ENCODE assay signal across 8 cellular contexts in the genomic region with DNA sequence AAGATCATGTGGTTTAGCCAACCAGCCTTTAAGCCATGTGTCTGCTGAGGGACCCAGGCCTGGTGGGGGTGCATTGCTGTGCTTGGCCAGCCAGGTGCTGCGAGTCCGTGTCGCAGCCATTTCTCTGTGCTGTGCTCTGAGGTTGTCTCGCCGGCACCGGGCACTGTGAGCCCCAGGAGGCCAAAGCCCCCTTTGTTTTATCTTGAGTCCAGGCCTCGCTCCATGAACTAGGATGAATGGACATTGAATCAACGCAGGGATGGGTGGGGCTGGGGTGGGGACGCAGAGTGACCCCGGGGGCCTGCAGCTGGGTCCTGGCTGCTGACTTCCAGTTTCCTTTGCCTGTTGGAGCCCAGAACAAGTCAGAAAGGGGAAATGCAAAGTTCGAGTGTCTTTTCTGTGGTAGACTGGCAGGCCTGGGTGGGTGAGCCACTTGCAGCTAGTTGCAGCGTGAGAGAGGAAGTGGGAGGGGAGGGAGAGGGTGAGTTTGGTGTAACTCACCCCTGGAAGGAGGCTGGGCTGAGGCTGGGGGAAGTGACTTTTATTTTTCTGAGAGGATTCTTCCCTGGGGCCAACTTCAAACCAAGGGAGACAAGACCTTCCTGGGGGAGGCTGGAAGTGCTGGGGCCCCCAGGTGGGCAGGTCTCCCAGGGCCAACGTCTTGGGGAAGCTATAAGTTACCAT.
DNase-seq lines count a peak whose midpoint lies in the region; ATAC-seq and TF ChIP-seq lines count a peak whose summit lies in the region.

No MANE protein-coding gene starts in this region.

- H3K36me3 ChIP-seq in mesodermal cell (ENCODE audit: control insufficient read depth, insufficient read depth, low read length): peaks cover 42% of the 10 kb centered on the region

- peaks cover 61% of the 10 kb centered on the region for H3K36me3 Mint-ChIP-seq in dendritic cell treated with granulocyte-macrophage colony-stimulating factor and Interleukin-4, amounts not matched to agents 40 ng/mL and 50 ng/mL, for 4 days (ENCODE audit: low read depth)

- H3K4me1 ChIP-seq in mesodermal cell (ENCODE audit: control insufficient read depth, insufficient read depth, low read length, poor library complexity, severe bottlenecking): peaks cover 45% of the 10 kb centered on the region

- WGBS in mesodermal cell (ENCODE audit: insufficient coverage in 2 of 2), 2 experiments: 19% methylated on average over 9 to 12 of the region's 13 CpGs

- ATAC-seq in GM19395 (IDR thresholded peaks at IDR 0.05; ENCODE audit: unreplicated experiment): peak; percentile 68

- no peaks in the 10 kb centered on the region for H3K27me3 Mint-ChIP-seq in dendritic cell treated with granulocyte-macrophage colony-stimulating factor and Interleukin-4, amounts not matched to agents 40 ng/mL and 50 ng/mL, for 4 days

- no peak for TF ChIP-seq CTCF in VCaP (conservative IDR thresholded peaks at IDR 0.05)

- H3K9me3 Mint-ChIP-seq in dendritic cell treated with granulocyte-macrophage colony-stimulating factor and Interleukin-4, amounts not matched to agents 40 ng/mL and 50 ng/mL, for 4 days: peaks cover 10% of the 10 kb centered on the region

- peaks cover 94% of the 10 kb centered on the region for H3K4me1 Mint-ChIP-seq in dendritic cell treated with granulocyte-macrophage colony-stimulating factor and Interleukin-4, amounts not matched to agents 40 ng/mL and 50 ng/mL, for 4 days (ENCODE audit: low read depth)

- peak overlapping the region; percentile 66 for H3K4me3 Mint-ChIP-seq in dendritic cell treated with granulocyte-macrophage colony-stimulating factor and Interleukin-4, amounts not matched to agents 40 ng/mL and 50 ng/mL, for 4 days

- H3K27ac ChIP-seq in VCaP (peak overlapping the region; percentile 9; the same call in 1 of the 2 replicates), mesodermal cell (ENCODE audit: low read depth, low read length, severe bottlenecking) (peak overlapping the region; percentile 86), temporal lobe (ENCODE audit: low read depth, low read length) (peak overlapping the region; percentile 9)

- no peaks in the 10 kb centered on the region for H3K9me3 ChIP-seq in mesodermal cell (ENCODE audit: control insufficient read depth, low read length)

- H3K27ac Mint-ChIP-seq in dendritic cell treated with granulocyte-macrophage colony-stimulating factor and Interleukin-4, amounts not matched to agents 40 ng/mL and 50 ng/mL, for 4 days: peak overlapping the region; percentile 90

- DNase-seq in AG08395 (ENCODE audit: low spot score): peak; percentile 56
- DNase-seq in HT1080 (ENCODE audit: low read depth): peak; percentile 78
- no peak for DNase-seq in NCI-H1930 (lab: John Stamatoyannopoulos, UW)

- H3K4me3 ChIP-seq in mesodermal cell (ENCODE audit: extremely low read depth, insufficient read depth, low read length, poor library complexity, severe bottlenecking): no peak overlapping the region

- intact Hi-C loops in dendritic cell treated with granulocyte-macrophage colony-stimulating factor and Interleukin-4, amounts not matched to agents 40 ng/mL and 50 ng/mL, for 4 days (cut with micrococcal nuclease): no loop called here

Comparison
In these comparisons a context has a peak if more than half of its experiments do, and no peak if none do; other contexts are left out.
1. DNase-seq: peak in AG08395 (single experiment) and HT1080 (single experiment); none in NCI-H1930 (0 of 2).
2. H3K27ac ChIP-seq: peak in every context shown above with its lines; median percentile 86 in mesodermal cell; 9 in VCaP; 9 in temporal lobe.